33 cellular contexts compared by ENCODE assay signal in the genomic region with DNA sequence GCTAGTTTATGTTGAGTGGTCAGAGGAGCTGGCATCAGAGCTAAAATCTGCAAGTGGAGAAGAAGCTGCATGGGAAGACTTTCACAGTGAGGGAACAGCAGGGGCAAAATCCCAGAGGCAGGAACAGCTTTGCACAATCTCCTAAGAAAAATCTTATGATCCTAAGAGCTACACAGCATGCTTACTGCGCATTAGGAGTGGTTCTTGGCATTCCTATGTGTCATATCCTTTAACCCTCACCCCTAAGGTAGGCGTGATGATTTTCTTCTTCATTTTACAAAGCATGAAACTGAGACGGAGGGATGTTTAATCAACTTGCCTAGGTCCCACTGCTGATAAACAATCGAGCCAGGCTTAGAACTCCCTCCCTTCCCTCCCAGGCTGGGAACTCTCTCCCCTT.
DNase-seq lines count a peak whose midpoint lies in the region; ATAC-seq and TF ChIP-seq lines count a peak whose summit lies in the region.
"Had no signal": no experiment of that assay in that cellular context is flagged by ENCODE, and none has a peak within 500 bp of the region (broad histone marks: within the 10 kb centered on the region; RNA-seq: fewer than 3 reads in every experiment).

No MANE protein-coding gene starts in this region.

- no peaks in the 10 kb centered on the region for H3K36me3 Mint-ChIP-seq in HFFc6 (ENCODE audit: low read depth)
- H3K36me3 Mint-ChIP-seq: activated naive CD8-positive, alpha-beta T cell treated with anti-CD3 and anti-CD28 coated beads for 36 hours; CD4-positive, alpha-beta memory T cell; natural killer cell had no signal

- no peak overlapping the region for H2AFZ ChIP-seq in smooth muscle cell (ENCODE audit: low read depth)

- H3K36me3 ChIP-seq in HEK293 (ENCODE audit: control insufficient read depth in 2 of 2, insufficient read depth in 1 of 2, low read length in 2 of 2) (no peaks in the 10 kb centered on the region), WERI-Rb-1 (no peaks in the 10 kb centered on the region), smooth muscle cell (ENCODE audit: low read depth) (no peaks in the 10 kb centered on the region), ovary (no peaks in the 10 kb centered on the region)
- H3K36me3 ChIP-seq: heart left ventricle, SJSA1, suprapubic skin had no signal

- no peak overlapping the region for H3K4me3 Mint-ChIP-seq in HFFc6
- H3K4me3 Mint-ChIP-seq: activated CD4-positive, alpha-beta T cell treated with anti-CD3 and anti-CD28 coated beads, Interleukin-2, amount 10 ng/mL, durations not matched to agents 7 days and 5 days; activated naive CD8-positive, alpha-beta T cell treated with anti-CD3 and anti-CD28 coated beads for 36 hours; B cell; CD4-positive, alpha-beta memory T cell; natural killer cell had no signal

- no peaks in the 10 kb centered on the region for H3K27me3 ChIP-seq in WERI-Rb-1 (ENCODE audit: insufficient read depth, low read depth, severe bottlenecking)
- no peaks in the 10 kb centered on the region for H3K27me3 ChIP-seq in smooth muscle cell (ENCODE audit: low read depth)
- no peaks in the 10 kb centered on the region for H3K27me3 ChIP-seq in ovary
- H3K27me3 ChIP-seq: SJSA1 had no signal

- POLR2A ChIA-PET in HEK293 (lab: Yijun Ruan, JAX), result no interaction called here

- intact Hi-C loops in ovary (cut with DNase I), result no loop called here

- H3K9me3 Mint-ChIP-seq in HFFc6, result peaks cover 65% of the 10 kb centered on the region
- H3K9me3 Mint-ChIP-seq: activated CD4-positive, alpha-beta T cell treated with anti-CD3 and anti-CD28 coated beads, Interleukin-2, amount 10 ng/mL, durations not matched to agents 7 days and 5 days; activated naive CD8-positive, alpha-beta T cell treated with anti-CD3 and anti-CD28 coated beads for 36 hours; CD4-positive, alpha-beta memory T cell; natural killer cell had no signal

- TF ChIP-seq EP300 in ovary (IDR thresholded peaks at IDR 0.05), result no peak

- peaks cover 3% of the 10 kb centered on the region; the same call in 1 of the 2 replicates for H3K27me3 Mint-ChIP-seq in HFFc6 (ENCODE audit: insufficient read depth)
- H3K27me3 Mint-ChIP-seq: activated CD4-positive, alpha-beta T cell treated with anti-CD3 and anti-CD28 coated beads, Interleukin-2, amount 10 ng/mL, durations not matched to agents 7 days and 5 days; activated naive CD8-positive, alpha-beta T cell treated with anti-CD3 and anti-CD28 coated beads for 36 hours had no signal

- no peaks in the 10 kb centered on the region for H3K9me3 ChIP-seq in HEK293 (ENCODE audit: control insufficient read depth, insufficient read depth, low read depth, low read length)
- no peaks in the 10 kb centered on the region for H3K9me3 ChIP-seq in WERI-Rb-1 (ENCODE audit: severe bottlenecking)
- H3K9me3 ChIP-seq in smooth muscle cell (replicated peaks; ENCODE audit: low read depth), result no peaks in the 10 kb centered on the region
- no peaks in the 10 kb centered on the region for H3K9me3 ChIP-seq in ovary
- H3K9me3 ChIP-seq: heart left ventricle, mucosa of descending colon, SJSA1, suprapubic skin had no signal

- WGBS in smooth muscle cell (ENCODE audit: low lambda C conversion rate), result 19% methylated on average over 4 of the region's 4 CpGs
- 47 to 52% (median 49%) methylated on average over 4 of the region's 4 CpGs for WGBS in ovary, 3 donors

- TF ChIP-seq POLR2A in ovary (IDR thresholded peaks at IDR 0.05), result no peak

- H4K20me1 ChIP-seq in smooth muscle cell (ENCODE audit: low read depth), result peaks cover 4% of the 10 kb centered on the region

- H3K4me3 ChIP-seq in HEK293 (ENCODE audit: low read depth, low read length) (no peak overlapping the region), WERI-Rb-1 (ENCODE audit: low read depth, low read length) (peak overlapping the region; percentile 9; the same call in 1 of the 2 replicates), fibroblast of pulmonary artery (replicated peaks; ENCODE audit: low read depth, low read length) (no peak overlapping the region), smooth muscle cell (no peak overlapping the region), ovary (no peak overlapping the region)
- H3K4me3 ChIP-seq: heart left ventricle, lung, mucosa of descending colon, SJSA1, skin epidermis, suprapubic skin had no signal

- no peaks in the 10 kb centered on the region for H3K4me1 ChIP-seq in HEK293 (ENCODE audit: control insufficient read depth, insufficient read depth, low read length)
- H3K4me1 ChIP-seq in smooth muscle cell (ENCODE audit: low read depth), result no peaks in the 10 kb centered on the region
- H3K4me1 ChIP-seq in ovary (ENCODE audit: insufficient read depth), result peaks cover 9% of the 10 kb centered on the region
- H3K4me1 ChIP-seq: foreskin keratinocyte, heart left ventricle, SJSA1 had no signal

- CTCF ChIA-PET in HEK293 (lab: Yijun Ruan, JAX), result interaction anchor here (1.1 kb wide), 1 partner anchor 46 kb away, joined by 3 read pairs; no protein-coding TSS in a partner anchor

- H3K4me1 Mint-ChIP-seq in HFFc6 (ENCODE audit: low read depth), result no peaks in the 10 kb centered on the region
- H3K4me1 Mint-ChIP-seq: activated CD4-positive, alpha-beta T cell treated with anti-CD3 and anti-CD28 coated beads, Interleukin-2, amount 10 ng/mL, durations not matched to agents 7 days and 5 days; activated naive CD8-positive, alpha-beta T cell treated with anti-CD3 and anti-CD28 coated beads for 36 hours; B cell; CD4-positive, alpha-beta memory T cell; natural killer cell had no signal

- TF ChIP-seq CTCF in HEK293 (tag by site-specific recombination; IDR thresholded peaks at IDR 0.05) (no peak), WERI-Rb-1 (IDR thresholded peaks at IDR 0.05; ENCODE audit: low read depth, low read length) (no peak), fibroblast of pulmonary artery (IDR thresholded peaks at IDR 0.05; ENCODE audit: low read length, missing control alignments) (no peak), smooth muscle cell (IDR thresholded peaks at IDR 0.05; ENCODE audit: borderline replicate concordance, insufficient read depth, poor library complexity, severe bottlenecking) (no peak), HFFc6 (IDR thresholded peaks at IDR 0.05) (no peak), ovary (IDR thresholded peaks at IDR 0.05) (no peak)

- H3F3A ChIP-seq in smooth muscle cell (ENCODE audit: low read depth), result peaks cover 19% of the 10 kb centered on the region

- DNase-seq in WERI-Rb-1, result peak; percentile 32
- peak; percentile 50 for DNase-seq in fibroblast of pulmonary artery (ENCODE audit: low read depth)
- DNase-seq in smooth muscle cell (lab: John Stamatoyannopoulos, UW; ENCODE audit: unreplicated experiment), result no peak
- no peak for DNase-seq in NCI-H446 treated with DMSO at 0.1 percent for 48 hours (lab: John Stamatoyannopoulos, UW)
- DNase-seq in HFFc6, result no peak
- no peak for DNase-seq in ovary
- DNase-seq: activated CD4-positive, alpha-beta T cell treated with anti-CD3 and anti-CD28 coated beads, Interleukin-2, amount 10 ng/mL, durations not matched to agents 7 days and 5 days; activated gamma-delta T cell; activated naive CD8-positive, alpha-beta T cell treated with anti-CD3 and anti-CD28 coated beads for 36 hours; activated T-cell treated with anti-CD3 and anti-CD28 coated beads, Interleukin-2, amount 50 U/mL, for 1 hour; aorta; caudate nucleus; CD4-positive, alpha-beta memory T cell; cortex of kidney; effector memory CD4-positive, alpha-beta T cell; H7; heart left ventricle; kidney glomerular epithelial cell; natural killer cell; NCI-H2081; NCI-H226; NCI-H69; stimulated activated naive CD4-positive, alpha-beta T cell treated with Interleukin-2 at 50 U/mL for 16 hours had no signal

- peak overlapping the region; percentile 42 for H3K4me2 ChIP-seq in smooth muscle cell
- H3K4me2 ChIP-seq: KMS-11 had no signal

- H3K9ac ChIP-seq in smooth muscle cell (ENCODE audit: low read depth), result no peak overlapping the region
- H3K9ac ChIP-seq: KMS-11 had no signal

- no peak for ATAC-seq in GM18519 (IDR thresholded peaks at IDR 0.05; ENCODE audit: low FRiP score, unreplicated experiment)
- ATAC-seq: natural killer cell had no signal

- H3K27ac ChIP-seq in HEK293 (ENCODE audit: extremely low read depth, low read depth, low read length), result no peak overlapping the region
- peak overlapping the region; percentile 52 for H3K27ac ChIP-seq in WERI-Rb-1
- peak overlapping the region; percentile 88 for H3K27ac ChIP-seq in smooth muscle cell (ENCODE audit: low read depth)
- peak overlapping the region in 1 of 2 donors; percentile 32 for H3K27ac ChIP-seq in ovary
- H3K27ac ChIP-seq: foreskin keratinocyte, heart left ventricle, KMS-11, SJSA1, suprapubic skin had no signal

- H3K27ac Mint-ChIP-seq in HFFc6, result no peak overlapping the region
- H3K27ac Mint-ChIP-seq: activated CD4-positive, alpha-beta T cell treated with anti-CD3 and anti-CD28 coated beads, Interleukin-2, amount 10 ng/mL, durations not matched to agents 7 days and 5 days; activated naive CD8-positive, alpha-beta T cell treated with anti-CD3 and anti-CD28 coated beads for 36 hours; B cell; natural killer cell had no signal

- no peaks in the 10 kb centered on the region for H3K79me2 ChIP-seq in smooth muscle cell (ENCODE audit: low read depth)

TF ChIP-seq in HEK293, 187 proteins besides CTCF, POLR2A, EP300 and RAD21:
- TF ChIP-seq ZNF335 (tag by site-specific recombination; conservative IDR thresholded peaks at IDR 0.05), result no peak
- peak; percentile 16; the same call in 1 of the 2 replicates for TF ChIP-seq ZNF341 (tag by site-specific recombination; IDR thresholded peaks at IDR 0.05; ENCODE audit: low read depth)

Comparison
In these comparisons a context has a peak if more than half of its experiments do, and no peak if none do; other contexts are left out.
1. DNase-seq: peak in WERI-Rb-1 (single experiment) and fibroblast of pulmonary artery (single experiment); none in smooth muscle cell (single experiment), NCI-H446 treated with DMSO at 0.1 percent for 48 hours (single experiment), HFFc6 (single experiment) and ovary (0 of 5).